Comparison of ENCODE assay signal across 2 cellular contexts in genomic region chr6:75472885-75473284, GRCh38.
TF ChIP-seq lines count a peak whose summit lies in the region.

No MANE protein-coding gene starts in this region.

TF ChIP-seq in K562, 482 proteins besides CTCF, POLR2A, EP300 and RAD21 (continued from another document):
- TF ChIP-seq, protein P1, sequence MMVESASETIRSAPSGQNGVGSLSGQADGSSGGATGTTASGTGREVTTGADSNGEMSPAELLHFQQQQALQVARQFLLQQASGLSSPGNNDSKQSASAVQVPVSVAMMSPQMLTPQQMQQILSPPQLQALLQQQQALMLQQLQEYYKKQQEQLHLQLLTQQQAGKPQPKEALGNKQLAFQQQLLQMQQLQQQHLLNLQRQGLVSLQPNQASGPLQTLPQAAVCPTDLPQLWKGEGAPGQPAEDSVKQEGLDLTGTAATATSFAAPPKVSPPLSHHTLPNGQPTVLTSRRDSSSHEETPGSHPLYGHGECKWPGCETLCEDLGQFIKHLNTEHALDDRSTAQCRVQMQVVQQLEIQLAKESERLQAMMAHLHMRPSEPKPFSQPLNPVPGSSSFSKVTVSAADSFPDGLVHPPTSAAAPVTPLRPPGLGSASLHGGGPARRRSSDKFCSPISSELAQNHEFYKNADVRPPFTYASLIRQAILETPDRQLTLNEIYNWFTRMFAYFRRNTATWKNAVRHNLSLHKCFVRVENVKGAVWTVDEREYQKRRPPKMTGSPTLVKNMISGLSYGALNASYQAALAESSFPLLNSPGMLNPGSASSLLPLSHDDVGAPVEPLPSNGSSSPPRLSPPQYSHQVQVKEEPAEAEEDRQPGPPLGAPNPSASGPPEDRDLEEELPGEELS (CRISPR knock-in tag; IDR thresholded peaks at IDR 0.05; ENCODE audit: borderline replicate concordance), result no peak
- TF ChIP-seq, protein P2, sequence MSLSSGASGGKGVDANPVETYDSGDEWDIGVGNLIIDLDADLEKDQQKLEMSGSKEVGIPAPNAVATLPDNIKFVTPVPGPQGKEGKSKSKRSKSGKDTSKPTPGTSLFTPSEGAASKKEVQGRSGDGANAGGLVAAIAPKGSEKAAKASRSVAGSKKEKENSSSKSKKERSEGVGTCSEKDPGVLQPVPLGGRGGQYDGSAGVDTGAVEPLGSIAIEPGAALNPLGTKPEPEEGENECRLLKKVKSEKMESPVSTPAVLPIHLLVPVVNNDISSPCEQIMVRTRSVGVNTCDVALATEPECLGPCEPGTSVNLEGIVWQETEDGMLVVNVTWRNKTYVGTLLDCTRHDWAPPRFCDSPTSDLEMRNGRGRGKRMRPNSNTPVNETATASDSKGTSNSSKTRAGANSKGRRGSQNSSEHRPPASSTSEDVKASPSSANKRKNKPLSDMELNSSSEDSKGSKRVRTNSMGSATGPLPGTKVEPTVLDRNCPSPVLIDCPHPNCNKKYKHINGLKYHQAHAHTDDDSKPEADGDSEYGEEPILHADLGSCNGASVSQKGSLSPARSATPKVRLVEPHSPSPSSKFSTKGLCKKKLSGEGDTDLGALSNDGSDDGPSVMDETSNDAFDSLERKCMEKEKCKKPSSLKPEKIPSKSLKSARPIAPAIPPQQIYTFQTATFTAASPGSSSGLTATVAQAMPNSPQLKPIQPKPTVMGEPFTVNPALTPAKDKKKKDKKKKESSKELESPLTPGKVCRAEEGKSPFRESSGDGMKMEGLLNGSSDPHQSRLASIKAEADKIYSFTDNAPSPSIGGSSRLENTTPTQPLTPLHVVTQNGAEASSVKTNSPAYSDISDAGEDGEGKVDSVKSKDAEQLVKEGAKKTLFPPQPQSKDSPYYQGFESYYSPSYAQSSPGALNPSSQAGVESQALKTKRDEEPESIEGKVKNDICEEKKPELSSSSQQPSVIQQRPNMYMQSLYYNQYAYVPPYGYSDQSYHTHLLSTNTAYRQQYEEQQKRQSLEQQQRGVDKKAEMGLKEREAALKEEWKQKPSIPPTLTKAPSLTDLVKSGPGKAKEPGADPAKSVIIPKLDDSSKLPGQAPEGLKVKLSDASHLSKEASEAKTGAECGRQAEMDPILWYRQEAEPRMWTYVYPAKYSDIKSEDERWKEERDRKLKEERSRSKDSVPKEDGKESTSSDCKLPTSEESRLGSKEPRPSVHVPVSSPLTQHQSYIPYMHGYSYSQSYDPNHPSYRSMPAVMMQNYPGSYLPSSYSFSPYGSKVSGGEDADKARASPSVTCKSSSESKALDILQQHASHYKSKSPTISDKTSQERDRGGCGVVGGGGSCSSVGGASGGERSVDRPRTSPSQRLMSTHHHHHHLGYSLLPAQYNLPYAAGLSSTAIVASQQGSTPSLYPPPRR (CRISPR knock-in tag; IDR thresholded peaks at IDR 0.05; ENCODE audit: borderline replicate concordance), result no peak
- TF ChIP-seq TEAD2 (tag; IDR thresholded peaks at IDR 0.05), result no peak
- TF ChIP-seq EWSR1 (IDR thresholded peaks at IDR 0.05; ENCODE audit: borderline replicate concordance, low read depth, partially characterized antibody), result no peak
- TF ChIP-seq HES1 (IDR thresholded peaks at IDR 0.05; ENCODE audit: low read depth), result no peak
- TF ChIP-seq ZNF77 (CRISPR knock-in tag; IDR thresholded peaks at IDR 0.05), result no peak
- TF ChIP-seq, protein P3, sequence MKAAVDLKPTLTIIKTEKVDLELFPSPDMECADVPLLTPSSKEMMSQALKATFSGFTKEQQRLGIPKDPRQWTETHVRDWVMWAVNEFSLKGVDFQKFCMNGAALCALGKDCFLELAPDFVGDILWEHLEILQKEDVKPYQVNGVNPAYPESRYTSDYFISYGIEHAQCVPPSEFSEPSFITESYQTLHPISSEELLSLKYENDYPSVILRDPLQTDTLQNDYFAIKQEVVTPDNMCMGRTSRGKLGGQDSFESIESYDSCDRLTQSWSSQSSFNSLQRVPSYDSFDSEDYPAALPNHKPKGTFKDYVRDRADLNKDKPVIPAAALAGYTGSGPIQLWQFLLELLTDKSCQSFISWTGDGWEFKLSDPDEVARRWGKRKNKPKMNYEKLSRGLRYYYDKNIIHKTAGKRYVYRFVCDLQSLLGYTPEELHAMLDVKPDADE (conservative IDR thresholded peaks at IDR 0.05; ENCODE audit: control insufficient read depth, low read depth, low read length), result no peak
- TF ChIP-seq GABPB1 (CRISPR knock-in tag; IDR thresholded peaks at IDR 0.05), result no peak
- TF ChIP-seq, protein P4, sequence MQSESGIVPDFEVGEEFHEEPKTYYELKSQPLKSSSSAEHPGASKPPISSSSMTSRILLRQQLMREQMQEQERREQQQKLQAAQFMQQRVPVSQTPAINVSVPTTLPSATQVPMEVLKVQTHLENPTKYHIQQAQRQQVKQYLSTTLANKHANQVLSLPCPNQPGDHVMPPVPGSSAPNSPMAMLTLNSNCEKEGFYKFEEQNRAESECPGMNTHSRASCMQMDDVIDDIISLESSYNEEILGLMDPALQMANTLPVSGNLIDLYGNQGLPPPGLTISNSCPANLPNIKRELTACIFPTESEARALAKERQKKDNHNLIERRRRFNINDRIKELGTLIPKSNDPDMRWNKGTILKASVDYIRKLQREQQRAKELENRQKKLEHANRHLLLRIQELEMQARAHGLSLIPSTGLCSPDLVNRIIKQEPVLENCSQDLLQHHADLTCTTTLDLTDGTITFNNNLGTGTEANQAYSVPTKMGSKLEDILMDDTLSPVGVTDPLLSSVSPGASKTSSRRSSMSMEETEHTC (IDR thresholded peaks at IDR 0.05), result no peak
- no peak for TF ChIP-seq HDAC1 (IDR thresholded peaks at IDR 0.05)
- no peak for TF ChIP-seq ZNF165 (CRISPR knock-in tag; IDR thresholded peaks at IDR 0.05; ENCODE audit: borderline replicate concordance)
- no peak for TF ChIP-seq LCOR (CRISPR knock-in tag; IDR thresholded peaks at IDR 0.05)
- no peak for TF ChIP-seq TBP (optimal IDR thresholded peaks at IDR 0.05; ENCODE audit: low read depth, low read length)
- no peak for TF ChIP-seq RFX5 (IDR thresholded peaks at IDR 0.05; ENCODE audit: low read depth, low read length)

TF ChIP-seq in WTC11, 78 proteins besides CTCF, POLR2A, EP300 and RAD21 (continued from another document):
- TF ChIP-seq AR (CRISPR knock-in tag; IDR thresholded peaks at IDR 0.05), result no peak
- TF ChIP-seq TEAD1 (CRISPR knock-in tag; IDR thresholded peaks at IDR 0.05), result no peak
- no peak for TF ChIP-seq ZNF532 (CRISPR knock-in tag; IDR thresholded peaks at IDR 0.05; ENCODE audit: borderline replicate concordance)
- no peak for TF ChIP-seq RELA (CRISPR knock-in tag; IDR thresholded peaks at IDR 0.05; ENCODE audit: borderline replicate concordance)
- no peak for TF ChIP-seq JUN (CRISPR knock-in tag; IDR thresholded peaks at IDR 0.05)
- TF ChIP-seq, protein P5, sequence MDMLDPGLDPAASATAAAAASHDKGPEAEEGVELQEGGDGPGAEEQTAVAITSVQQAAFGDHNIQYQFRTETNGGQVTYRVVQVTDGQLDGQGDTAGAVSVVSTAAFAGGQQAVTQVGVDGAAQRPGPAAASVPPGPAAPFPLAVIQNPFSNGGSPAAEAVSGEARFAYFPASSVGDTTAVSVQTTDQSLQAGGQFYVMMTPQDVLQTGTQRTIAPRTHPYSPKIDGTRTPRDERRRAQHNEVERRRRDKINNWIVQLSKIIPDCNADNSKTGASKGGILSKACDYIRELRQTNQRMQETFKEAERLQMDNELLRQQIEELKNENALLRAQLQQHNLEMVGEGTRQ (CRISPR knock-in tag; IDR thresholded peaks at IDR 0.05), result no peak
- no peak for TF ChIP-seq ZNF671 (CRISPR knock-in tag; IDR thresholded peaks at IDR 0.05)
- no peak for TF ChIP-seq MYBL2 (CRISPR knock-in tag; IDR thresholded peaks at IDR 0.05)
- no peak for TF ChIP-seq SMAD4 (CRISPR knock-in tag; IDR thresholded peaks at IDR 0.05)
- TF ChIP-seq, protein P1 (CRISPR knock-in tag; IDR thresholded peaks at IDR 0.05), result no peak
- TF ChIP-seq ETV6 (CRISPR knock-in tag; IDR thresholded peaks at IDR 0.05), result no peak
- TF ChIP-seq, protein P6, sequence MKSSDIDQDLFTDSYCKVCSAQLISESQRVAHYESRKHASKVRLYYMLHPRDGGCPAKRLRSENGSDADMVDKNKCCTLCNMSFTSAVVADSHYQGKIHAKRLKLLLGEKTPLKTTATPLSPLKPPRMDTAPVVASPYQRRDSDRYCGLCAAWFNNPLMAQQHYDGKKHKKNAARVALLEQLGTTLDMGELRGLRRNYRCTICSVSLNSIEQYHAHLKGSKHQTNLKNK (CRISPR knock-in tag; IDR thresholded peaks at IDR 0.05), result no peak
- TF ChIP-seq ZNF138 (CRISPR knock-in tag; conservative IDR thresholded peaks at IDR 0.05), result no peak
- no peak for TF ChIP-seq FOXJ3 (CRISPR knock-in tag; IDR thresholded peaks at IDR 0.05; ENCODE audit: borderline replicate concordance)
- TF ChIP-seq, protein P7, sequence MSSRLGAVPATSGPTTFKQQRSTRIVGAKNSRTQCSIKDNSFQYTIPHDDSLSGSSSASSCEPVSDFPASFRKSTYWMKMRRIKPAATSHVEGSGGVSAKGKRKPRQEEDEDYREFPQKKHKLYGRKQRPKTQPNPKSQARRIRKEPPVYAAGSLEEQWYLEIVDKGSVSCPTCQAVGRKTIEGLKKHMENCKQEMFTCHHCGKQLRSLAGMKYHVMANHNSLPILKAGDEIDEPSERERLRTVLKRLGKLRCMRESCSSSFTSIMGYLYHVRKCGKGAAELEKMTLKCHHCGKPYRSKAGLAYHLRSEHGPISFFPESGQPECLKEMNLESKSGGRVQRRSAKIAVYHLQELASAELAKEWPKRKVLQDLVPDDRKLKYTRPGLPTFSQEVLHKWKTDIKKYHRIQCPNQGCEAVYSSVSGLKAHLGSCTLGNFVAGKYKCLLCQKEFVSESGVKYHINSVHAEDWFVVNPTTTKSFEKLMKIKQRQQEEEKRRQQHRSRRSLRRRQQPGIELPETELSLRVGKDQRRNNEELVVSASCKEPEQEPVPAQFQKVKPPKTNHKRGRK (CRISPR knock-in tag; IDR thresholded peaks at IDR 0.05; ENCODE audit: borderline replicate concordance), result no peak
- no peak for TF ChIP-seq ZNF423 (CRISPR knock-in tag; IDR thresholded peaks at IDR 0.05)
